Comparison of ENCODE assay signal across 8 cellular contexts in genomic region chr19:1270168-1270853, GRCh38.
DNase-seq lines count a peak whose midpoint lies in the region; FAIRE-seq and TF ChIP-seq lines count a peak whose summit lies in the region.

No MANE protein-coding gene starts in this region.

- H3K27ac Mint-ChIP-seq in nephron: peak overlapping the region; percentile 83 to 98 (median 94)

- DNase-seq in CD1c-positive myeloid dendritic cell (ENCODE audit: extremely low spot score) (peak; percentile 54), MV-4-11 (lab: John Stamatoyannopoulos, UW) (peak; percentile 53), NCI-H2171 treated with DMSO at 0.1 percent for 48 hours (lab: John Stamatoyannopoulos, UW) (no peak), NCI-H1048 (lab: John Stamatoyannopoulos, UW) (no peak), D721Med (ENCODE audit: insufficient read length, low spot score) (no peak), epidermal melanocyte (ENCODE audit: insufficient read length, low spot score) (no peak)

- peaks cover 68% of the 10 kb centered on the region for H3K4me1 Mint-ChIP-seq in nephron

- FAIRE-seq in D721Med (lab: Jason Lieb, UNC): no peak

- peaks cover 5% of the 10 kb centered on the region for H3K27me3 Mint-ChIP-seq in nephron (ENCODE audit: low read depth)

- peak overlapping the region; percentile 90 to 94 (median 92) for H3K4me3 Mint-ChIP-seq in nephron

- H3K9me3 Mint-ChIP-seq in nephron: no peaks in the 10 kb centered on the region

- H3K36me3 Mint-ChIP-seq in nephron (ENCODE audit: low read depth): peaks cover 40% of the 10 kb centered on the region

- peak overlapping the region; percentile 97 for H3K27ac ChIP-seq in cingulate gyrus (ENCODE audit: low read depth, low read length)

- TF ChIP-seq CTCF in nephron (IDR thresholded peaks at IDR 0.05; ENCODE audit: unreplicated experiment in 3 of 3) (no peak), D721Med (IDR thresholded peaks at IDR 0.05; ENCODE audit: insufficient read depth, missing control alignments) (no peak)

Comparison
In these comparisons a context has a peak if more than half of its experiments do, and no peak if none do; other contexts are left out.
1. DNase-seq: peak in CD1c-positive myeloid dendritic cell (single experiment) and MV-4-11 (single experiment); none in NCI-H2171 treated with DMSO at 0.1 percent for 48 hours (single experiment), NCI-H1048 (single experiment), D721Med (single experiment) and epidermal melanocyte (single experiment).